In genomic region chr3:48268936-48269551, GRCh38 we compare ENCODE assay signal across 11 cellular contexts. TPM values are rescaled to one million over a fixed set of nuclear protein-coding genes. Genes with fewer than 3 reads are reported as not detected.
A peak's percentile ranks its signal among the peaks of the same experiment; 100 is the strongest.
DNase-seq lines count a peak whose midpoint lies in the region; ATAC-seq and TF ChIP-seq lines count a peak whose summit lies in the region.
"Had no signal": no experiment of that assay in that cellular context is flagged by ENCODE, and none has a peak within 500 bp of the region (broad histone marks: within the 10 kb centered on the region; RNA-seq: fewer than 3 reads in every experiment).

No MANE protein-coding gene starts in this region.

- TF ChIP-seq POLR2A in Peyer's patch (IDR thresholded peaks at IDR 0.05) = no peak

- H3K4me3 ChIP-seq in Peyer's patch = peak overlapping the region in 2 of 4 donors; percentile 25 to 32
- H3K4me3 ChIP-seq: heart right ventricle had no signal

- intact Hi-C loops in left colon (cut with DNase I, micrococcal nuclease) = no loop called here

- peak overlapping the region; percentile 50 to 89 (median 72) for H3K27ac ChIP-seq in Peyer's patch

- peak; percentile 61 for ATAC-seq in activated T-helper 17 cell treated with anti-CD3 and anti-CD28 coated beads, Interleukin-2, amount 50 U/mL, for 72 hours (replicated peaks)
- ATAC-seq in left colon (peak; percentile 54), HG02840 (IDR thresholded peaks at IDR 0.05; ENCODE audit: low FRiP score, unreplicated experiment) (no peak), GM19324 (IDR thresholded peaks at IDR 0.05; ENCODE audit: low FRiP score, unreplicated experiment) (no peak)

- no peaks in the 10 kb centered on the region for H3K9me3 ChIP-seq in Peyer's patch
- H3K9me3 ChIP-seq: heart right ventricle had no signal

- H3K4me3 Mint-ChIP-seq in activated T-helper 17 cell treated with anti-CD3 and anti-CD28 coated beads, Interleukin-2, amount 50 U/mL, for 72 hours = peak overlapping the region; percentile 66

- no peaks in the 10 kb centered on the region for H3K27me3 ChIP-seq in Peyer's patch
- H3K27me3 ChIP-seq: heart right ventricle had no signal

- H3K9me3 Mint-ChIP-seq in activated T-helper 17 cell treated with anti-CD3 and anti-CD28 coated beads, Interleukin-2, amount 50 U/mL, for 72 hours = no peaks in the 10 kb centered on the region

- no peaks in the 10 kb centered on the region for H3K27me3 Mint-ChIP-seq in activated T-helper 17 cell treated with anti-CD3 and anti-CD28 coated beads, Interleukin-2, amount 50 U/mL, for 72 hours

- no peak for TF ChIP-seq CTCF in Peyer's patch (IDR thresholded peaks at IDR 0.05)

- H3K36me3 Mint-ChIP-seq in activated T-helper 17 cell treated with anti-CD3 and anti-CD28 coated beads, Interleukin-2, amount 50 U/mL, for 72 hours (ENCODE audit: low read depth) = peaks cover 54% of the 10 kb centered on the region

- DNase-seq in Peyer's patch = peak in 2 of 3 donors; percentile 48 to 55
- DNase-seq in left colon = peak; percentile 52 to 58
- DNase-seq in stimulated activated CD8-positive, alpha-beta memory T cell treated with anti-CD3 and anti-CD28 coated beads, Interleukin-12 subunit alpha, Interleukin-12 subunit beta, amount 100 ng/mL, for 24 hours (ENCODE audit: extremely low read depth) = peak; percentile 7
- DNase-seq in NCI-H2227 treated with DMSO at 0.1 percent for 48 hours (lab: John Stamatoyannopoulos, UW) = no peak
- no peak for DNase-seq in T1000 (lab: John Stamatoyannopoulos, UW)
- DNase-seq: DND-41; heart right ventricle; NK-92 treated with Interleukin-12 subunit alpha and Interleukin-12 subunit beta, amount 100 ng/mL, for 24 hours had no signal

- H3K27ac Mint-ChIP-seq in activated T-helper 17 cell treated with anti-CD3 and anti-CD28 coated beads, Interleukin-2, amount 50 U/mL, for 72 hours = peak overlapping the region; percentile 86

- H3K4me1 ChIP-seq in Peyer's patch = peaks cover 0 to 17% (median 2%) of the 10 kb centered on the region in 4 donors

- H3K4me1 Mint-ChIP-seq in activated T-helper 17 cell treated with anti-CD3 and anti-CD28 coated beads, Interleukin-2, amount 50 U/mL, for 72 hours = peaks cover 32% of the 10 kb centered on the region

- peaks cover 0 to 16% (median 0%) of the 10 kb centered on the region in 3 donors for H3K36me3 ChIP-seq in Peyer's patch

RNA-seq across cellular contexts. Expression of gene ZNF589, which starts 28.1 kb away (rescaled TPM):
- total RNA-seq in Peyer's patch (10 to 100 TPM in 3 of 4 donors, 1 to 10 TPM in 1; 5.6 to 91.6 (median 14.6) TPM), left colon (1 to 10 TPM; 8.7 to 9.6 TPM)
- total RNA-seq in activated T-helper 17 cell treated with anti-CD3 and anti-CD28 coated beads, Interleukin-2, amount 50 U/mL, for 72 hours = 10 to 100 TPM; 36.8 to 58.4 TPM

RNA-seq across cellular contexts. Expression of gene NME6, which starts 32.1 kb away (rescaled TPM):
- total RNA-seq in Peyer's patch (10 to 100 TPM; 24.0 to 49.6 (median 39.2) TPM), left colon (10 to 100 TPM; 22.4 to 33.5 TPM)
- total RNA-seq in activated T-helper 17 cell treated with anti-CD3 and anti-CD28 coated beads, Interleukin-2, amount 50 U/mL, for 72 hours = 10 to 100 TPM; 26.0 to 30.9 TPM

RNA-seq across cellular contexts. Expression of gene CAMP, which starts 45.7 kb away (rescaled TPM):
- total RNA-seq in Peyer's patch (not detected), left colon (under 1 TPM in 1 of 2 donors, not detected in 1; 0.40 TPM)
- total RNA-seq in activated T-helper 17 cell treated with anti-CD3 and anti-CD28 coated beads, Interleukin-2, amount 50 U/mL, for 72 hours = not detected

Comparison
In these comparisons a context has a peak if more than half of its experiments do, and no peak if none do; other contexts are left out.
1. DNase-seq: peak in Peyer's patch (2 of 3), left colon (2 of 2) and stimulated activated CD8-positive, alpha-beta memory T cell treated with anti-CD3 and anti-CD28 coated beads, Interleukin-12 subunit alpha, Interleukin-12 subunit beta, amount 100 ng/mL, for 24 hours (single experiment); none in NCI-H2227 treated with DMSO at 0.1 percent for 48 hours (single experiment) and T1000 (single experiment).
2. ATAC-seq: peak in activated T-helper 17 cell treated with anti-CD3 and anti-CD28 coated beads, Interleukin-2, amount 50 U/mL, for 72 hours (single experiment) and left colon (single experiment); none in HG02840 (single experiment) and GM19324 (single experiment).